28 cellular contexts compared by ENCODE assay signal in genomic region chr3:149559525-149559924, GRCh38.
"Had no signal": no experiment of that assay in that cellular context is flagged by ENCODE, and none has a peak within 500 bp of the region (broad histone marks: within the 10 kb centered on the region; RNA-seq: fewer than 3 reads in every experiment).

No MANE protein-coding gene starts in this region.

- H3K4me1 Mint-ChIP-seq: activated B cell treated with CpG ODN at 0.5 μM for 24 hours; activated CD8-positive, alpha-beta memory T cell treated with anti-CD3 and anti-CD28 coated beads, Interleukin-2, amount 10 ng/mL, durations not matched to agents 7 days and 5 days; activated naive CD8-positive, alpha-beta T cell treated with anti-CD3 and anti-CD28 coated beads for 36 hours; naive thymus-derived CD4-positive, alpha-beta T cell had no signal

- H3K27me3 ChIP-seq: adrenal gland, body of pancreas, cardiac muscle cell, gastroesophageal sphincter, hepatocyte, testis, uterus had no signal

- H2AFZ ChIP-seq: hepatocyte had no signal

- ATAC-seq: activated CD8-positive, alpha-beta memory T cell treated with anti-CD3 and anti-CD28 coated beads, Interleukin-2, amount 10 ng/mL, durations not matched to agents 7 days and 5 days; activated CD8-positive, alpha-beta T cell treated with anti-CD3 and anti-CD28 coated beads, Interleukin-2, amount 10 ng/mL, durations not matched to agents 7 days and 5 days; body of pancreas; gastroesophageal sphincter; left cardiac atrium; naive thymus-derived CD4-positive, alpha-beta T cell; sciatic nerve; stimulated activated naive CD8-positive, alpha-beta T cell treated with anti-CD3 and anti-CD28 coated beads, Interleukin-15, Interleukin-2, amounts not matched to agents 100 U/mL and 50 U/mL, for 24 hours had no signal

- H3K9me3 ChIP-seq: adrenal gland, body of pancreas, gastroesophageal sphincter, testis, transverse colon, uterus had no signal

- H3K9me3 Mint-ChIP-seq: activated B cell treated with CpG ODN at 0.5 μM for 24 hours; activated naive CD4-positive, alpha-beta T cell treated with anti-CD3 and anti-CD28 coated beads for 36 hours; activated naive CD8-positive, alpha-beta T cell treated with anti-CD3 and anti-CD28 coated beads for 36 hours; mesothelial cell of epicardium; naive thymus-derived CD4-positive, alpha-beta T cell; T-helper 2 cell treated with Interferon-gamma antibody and Interleukin-4, amounts not matched to agents 5 μg/mL and 100 μg/mL, for 36 hours had no signal

- H3K36me3 ChIP-seq: adrenal gland, cardiac muscle cell, gastroesophageal sphincter, transverse colon, uterus had no signal

- H3K27me3 Mint-ChIP-seq: activated B cell treated with CpG ODN at 0.5 μM for 24 hours, progenitor cell of endocrine pancreas had no signal

- H3K4me3 ChIP-seq: adrenal gland, body of pancreas, cardiac muscle cell, gastroesophageal sphincter, hepatocyte, skin epidermis, testis, transverse colon, uterus had no signal

- H3K36me3 Mint-ChIP-seq: activated CD8-positive, alpha-beta memory T cell treated with anti-CD3 and anti-CD28 coated beads, Interleukin-2, amount 10 ng/mL, durations not matched to agents 7 days and 5 days; activated naive CD8-positive, alpha-beta T cell treated with anti-CD3 and anti-CD28 coated beads for 36 hours; naive thymus-derived CD4-positive, alpha-beta T cell had no signal

- H3K4me2 ChIP-seq: hepatocyte had no signal

- DNase-seq: activated B cell treated with CpG ODN at 0.5 μM for 24 hours; activated CD8-positive, alpha-beta memory T cell treated with anti-CD3 and anti-CD28 coated beads, Interleukin-2, amount 10 ng/mL, durations not matched to agents 7 days and 5 days; activated CD8-positive, alpha-beta T cell treated with anti-CD3 and anti-CD28 coated beads, Interleukin-2, amount 10 ng/mL, durations not matched to agents 7 days and 5 days; activated effector memory CD4-positive, alpha-beta T cell treated with Interleukin-2 at 50 U/mL for 16 hours; activated naive CD4-positive, alpha-beta T cell treated with anti-CD3 and anti-CD28 coated beads for 36 hours; activated naive CD8-positive, alpha-beta T cell treated with anti-CD3 and anti-CD28 coated beads for 36 hours; adrenal gland; aorta; body of pancreas; cortex of kidney; left cardiac atrium; mammary epithelial cell; naive thymus-derived CD4-positive, alpha-beta T cell; stimulated activated CD4-positive, alpha-beta T cell treated with anti-CD3 and anti-CD28 coated beads, Interleukin-12 subunit alpha, Interleukin-12 subunit beta, amount 100 ng/mL, for 4 hours; stimulated activated CD4-positive, alpha-beta T cell treated with anti-CD3 and anti-CD28 coated beads, Interleukin-4, amount 100 ng/mL, for 1 hour; stimulated activated naive CD8-positive, alpha-beta T cell treated with anti-CD3 and anti-CD28 coated beads, Interleukin-15, Interleukin-2, amounts not matched to agents 100 U/mL and 50 U/mL, for 24 hours; T-helper 1 cell; testis; transverse colon; uterus had no signal

- H3K27ac ChIP-seq: adrenal gland, cardiac muscle cell, hepatocyte, testis, transverse colon, uterus had no signal

- H3K4me3 Mint-ChIP-seq: activated B cell treated with CpG ODN at 0.5 μM for 24 hours; activated CD8-positive, alpha-beta memory T cell treated with anti-CD3 and anti-CD28 coated beads, Interleukin-2, amount 10 ng/mL, durations not matched to agents 7 days and 5 days; activated CD8-positive, alpha-beta T cell treated with anti-CD3 and anti-CD28 coated beads, Interleukin-2, amount 10 ng/mL, durations not matched to agents 7 days and 5 days; activated naive CD4-positive, alpha-beta T cell treated with anti-CD3 and anti-CD28 coated beads for 36 hours; activated naive CD8-positive, alpha-beta T cell treated with anti-CD3 and anti-CD28 coated beads for 36 hours; mesothelial cell of epicardium; naive thymus-derived CD4-positive, alpha-beta T cell; T-helper 2 cell treated with Interferon-gamma antibody and Interleukin-4, amounts not matched to agents 5 μg/mL and 100 μg/mL, for 36 hours had no signal

- H3K27ac Mint-ChIP-seq: activated B cell treated with CpG ODN at 0.5 μM for 24 hours; activated CD8-positive, alpha-beta memory T cell treated with anti-CD3 and anti-CD28 coated beads, Interleukin-2, amount 10 ng/mL, durations not matched to agents 7 days and 5 days; activated CD8-positive, alpha-beta T cell treated with anti-CD3 and anti-CD28 coated beads, Interleukin-2, amount 10 ng/mL, durations not matched to agents 7 days and 5 days; activated naive CD4-positive, alpha-beta T cell treated with anti-CD3 and anti-CD28 coated beads for 36 hours; activated naive CD8-positive, alpha-beta T cell treated with anti-CD3 and anti-CD28 coated beads for 36 hours; mesothelial cell of epicardium; naive thymus-derived CD4-positive, alpha-beta T cell; progenitor cell of endocrine pancreas; T-helper 2 cell treated with Interferon-gamma antibody and Interleukin-4, amounts not matched to agents 5 μg/mL and 100 μg/mL, for 36 hours had no signal
